20 cellular contexts compared by ENCODE assay signal in the genomic region with DNA sequence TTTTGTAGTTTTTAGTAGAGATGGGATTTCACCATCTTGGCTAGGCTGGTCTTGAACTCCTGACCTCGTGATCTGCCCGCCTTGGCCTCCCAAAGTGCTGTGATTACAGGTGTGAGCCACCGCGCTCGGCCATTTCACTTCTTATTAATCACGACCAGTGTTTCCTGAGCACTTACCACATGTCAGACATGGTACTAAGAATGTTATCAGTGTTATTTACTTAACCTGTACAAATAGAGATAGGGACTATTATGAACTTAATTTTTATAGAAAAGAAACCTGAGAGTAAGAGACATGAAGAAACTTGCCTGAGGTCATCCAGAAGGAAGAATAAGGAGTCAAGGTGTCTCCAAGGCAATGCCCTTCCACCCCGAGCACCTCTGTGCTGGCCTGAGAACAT. TPM values are rescaled to one million over a fixed set of nuclear protein-coding genes. Genes with fewer than 3 reads are reported as not detected.
DNase-seq lines count a peak whose midpoint lies in the region; ATAC-seq, FAIRE-seq and TF ChIP-seq lines count a peak whose summit lies in the region.
"Had no signal": no experiment of that assay in that cellular context is flagged by ENCODE, and none has a peak within 500 bp of the region (broad histone marks: within the 10 kb centered on the region; RNA-seq: fewer than 3 reads in every experiment).

No MANE protein-coding gene starts in this region.

- no peak overlapping the region for H2BK12ac ChIP-seq in neuronal stem cell (ENCODE audit: low read length)

- no peak overlapping the region for H3K4me3 ChIP-seq in Panc1 (ENCODE audit: low read depth in 2 of 2, low read length in 2 of 2)
- H3K4me3 ChIP-seq in small intestine (ENCODE audit: low read depth in 1 of 2, low read length in 2 of 2), result no peak overlapping the region
- H3K4me3 ChIP-seq in coronary artery, result no peak overlapping the region
- H3K4me3 ChIP-seq in foreskin fibroblast (ENCODE audit: low read depth in 1 of 2, low read length in 2 of 2), result no peak overlapping the region
- no peak overlapping the region for H3K4me3 ChIP-seq in neuronal stem cell (ENCODE audit: low read length in 2 of 2)
- H3K4me3 ChIP-seq: right atrium auricular region, SJSA1, upper lobe of left lung had no signal

- no peak overlapping the region for H3K18ac ChIP-seq in neuronal stem cell (ENCODE audit: low read length)

- no peaks in the 10 kb centered on the region for H3K9me3 Mint-ChIP-seq in CD4-positive, alpha-beta T cell
- H3K9me3 Mint-ChIP-seq: activated T-helper 17 cell treated with anti-CD3 and anti-CD28 coated beads, Interleukin-2, amount 50 U/mL, for 72 hours had no signal

- in situ Hi-C loops in Panc1 (cut with HindIII; ENCODE audit: low pct_unique_long_range_greater_than_20kb, low sequenced_read_pairs), result no loop called here

- no peak overlapping the region for H3K4me3 Mint-ChIP-seq in CD4-positive, alpha-beta T cell
- H3K4me3 Mint-ChIP-seq: activated T-helper 17 cell treated with anti-CD3 and anti-CD28 coated beads, Interleukin-2, amount 50 U/mL, for 72 hours had no signal

- intact Hi-C loops in CD4-positive, alpha-beta T cell (cut with DNase I, micrococcal nuclease), result no loop called here
- intact Hi-C loops in Panc1 (cut with micrococcal nuclease; ENCODE audit: unreplicated experiment), result no loop called here

- 18 to 64% (median 37%) methylated on average over 7 of the region's 7 CpGs for WGBS in small intestine, 3 donors
- WGBS in neuronal stem cell (ENCODE audit: extremely low coverage in 2 of 2, insufficient read length in 2 of 2, insufficient replicate concordance in 1 of 2), 2 donors, result no CpG with 5 or more reads among the region's 7 CpGs

- no peak overlapping the region for H2BK120ac ChIP-seq in neuronal stem cell (ENCODE audit: low read depth, low read length)

- CTCF ChIA-PET in CD4-positive, alpha-beta T cell (lab: Charles Lee), result interaction anchor here (1.1 kb wide), 1 partner anchor 29 kb away, joined by 3 read pairs; no protein-coding TSS in a partner anchor
- CTCF ChIA-PET in Panc1 (lab: Charles Lee), result no interaction called here

- no peak overlapping the region for H4K91ac ChIP-seq in neuronal stem cell (ENCODE audit: low read depth, low read length, poor library complexity)

- TF ChIP-seq CTCF in CD4-positive, alpha-beta T cell (IDR thresholded peaks at IDR 0.05), result no peak
- TF ChIP-seq CTCF in Panc1 (IDR thresholded peaks at IDR 0.05) (no peak), coronary artery (IDR thresholded peaks at IDR 0.05) (no peak), foreskin fibroblast (IDR thresholded peaks at IDR 0.05; ENCODE audit: low read depth, low read length) (no peak)

- no peak overlapping the region for H2BK5ac ChIP-seq in neuronal stem cell (ENCODE audit: low read length)

- no peak for ATAC-seq in CD4-positive, alpha-beta T cell (ENCODE audit: poor library complexity)
- ATAC-seq in Panc1, result no peak
- ATAC-seq: activated T-helper 17 cell treated with anti-CD3 and anti-CD28 coated beads, Interleukin-2, amount 50 U/mL, for 72 hours had no signal

- POLR2A ChIA-PET in CD4-positive, alpha-beta T cell (lab: Charles Lee), result no interaction called here
- POLR2A ChIA-PET in Panc1 (lab: Charles Lee), result no interaction called here

- peak overlapping the region; percentile 14 for H3K27ac Mint-ChIP-seq in CD4-positive, alpha-beta T cell
- H3K27ac Mint-ChIP-seq: activated T-helper 17 cell treated with anti-CD3 and anti-CD28 coated beads, Interleukin-2, amount 50 U/mL, for 72 hours had no signal

- peaks cover 2% of the 10 kb centered on the region for H3K79me1 ChIP-seq in neuronal stem cell (ENCODE audit: low read depth, low read length)

- H3K23ac ChIP-seq in neuronal stem cell (ENCODE audit: low read depth, low read length, poor library complexity), result no peak overlapping the region

- no peaks in the 10 kb centered on the region for H3K36me3 Mint-ChIP-seq in CD4-positive, alpha-beta T cell (ENCODE audit: low read depth)

- no peak overlapping the region for H3K4me2 ChIP-seq in neuronal stem cell (ENCODE audit: insufficient read depth, low read length, poor library complexity, severe bottlenecking)
- H3K4me2 ChIP-seq: KMS-11 had no signal

- no peak overlapping the region for H4K8ac ChIP-seq in neuronal stem cell (ENCODE audit: low read depth, low read length)

- no peaks in the 10 kb centered on the region for H3K27me3 ChIP-seq in CD4-positive, alpha-beta T cell (ENCODE audit: control insufficient read depth, insufficient read depth, low read length)
- no peaks in the 10 kb centered on the region for H3K27me3 ChIP-seq in Panc1 (ENCODE audit: control insufficient read depth, insufficient read depth, low read length)
- H3K27me3 ChIP-seq in small intestine (ENCODE audit: control insufficient read depth in 2 of 2, insufficient read depth in 2 of 2, low read length in 2 of 2), result no peaks in the 10 kb centered on the region
- H3K27me3 ChIP-seq in neuronal stem cell (ENCODE audit: control insufficient read depth in 3 of 3, insufficient read depth in 3 of 3, low read depth in 1 of 3, low read length in 3 of 3), result peaks cover 0 to 15% (median 7%) of the 10 kb centered on the region in 3 experiments
- H3K27me3 ChIP-seq: right atrium auricular region, SJSA1, upper lobe of left lung had no signal

- H3K9ac ChIP-seq in neuronal stem cell (ENCODE audit: low read depth, low read length, poor library complexity), result no peak overlapping the region
- H3K9ac ChIP-seq: KMS-11 had no signal

- no peak overlapping the region for H3K14ac ChIP-seq in neuronal stem cell (ENCODE audit: low read length)

- peaks cover 23% of the 10 kb centered on the region for H3K4me1 Mint-ChIP-seq in CD4-positive, alpha-beta T cell (ENCODE audit: low read depth)

- FAIRE-seq in small intestine (lab: Jason Lieb, UNC), result no peak
- FAIRE-seq: GM12891 had no signal

- H3K4me1 ChIP-seq in Panc1 (ENCODE audit: control insufficient read depth, insufficient read depth, low read length) (peaks cover 36% of the 10 kb centered on the region), small intestine (ENCODE audit: control insufficient read depth in 2 of 2, insufficient read depth in 1 of 2, low read depth in 1 of 2, low read length in 1 of 2) (peaks cover under 1 to 9% of the 10 kb centered on the region in 2 donors), neuronal stem cell (ENCODE audit: control insufficient read depth in 2 of 2, insufficient read depth in 1 of 2, low read depth in 1 of 2, low read length in 2 of 2) (peaks cover 10 to 22% of the 10 kb centered on the region in 2 donors)

- no peak overlapping the region for H3K27ac ChIP-seq in CD4-positive, alpha-beta T cell (ENCODE audit: low read depth, low read length)
- H3K27ac ChIP-seq in Panc1 (ENCODE audit: low read length) (peak overlapping the region; percentile 46; the same call in 1 of the 2 replicates), epithelial cell of prostate (peak overlapping the region; percentile 98), small intestine (ENCODE audit: low read depth in 1 of 2, low read length in 1 of 2) (peak overlapping the region; percentile 94 to 95), coronary artery (no peak overlapping the region), neuronal stem cell (replicated peaks; ENCODE audit: low read length) (no peak overlapping the region)
- H3K27ac ChIP-seq: KMS-11, right atrium auricular region had no signal

- no peaks in the 10 kb centered on the region for H3K36me3 ChIP-seq in Panc1 (ENCODE audit: control insufficient read depth, insufficient read depth, low read length)
- H3K36me3 ChIP-seq in small intestine (ENCODE audit: control insufficient read depth in 2 of 2, insufficient read depth in 2 of 2, low read length in 2 of 2), result no peaks in the 10 kb centered on the region
- H3K36me3 ChIP-seq in neuronal stem cell (replicated peaks in 1 of 2; ENCODE audit: control insufficient read depth in 2 of 2, insufficient read depth in 2 of 2, low read length in 2 of 2), result no peaks in the 10 kb centered on the region
- H3K36me3 ChIP-seq: right atrium auricular region, SJSA1, upper lobe of left lung had no signal

- H2AK5ac ChIP-seq in neuronal stem cell (ENCODE audit: low read depth, low read length), result no peak overlapping the region

- no TSS peak for BruUV-seq in Panc1 (replicated peaks; lab: Mats Ljungman, UMichigan)

- H3K27me3 Mint-ChIP-seq in CD4-positive, alpha-beta T cell, result no peaks in the 10 kb centered on the region
- H3K27me3 Mint-ChIP-seq: activated T-helper 17 cell treated with anti-CD3 and anti-CD28 coated beads, Interleukin-2, amount 50 U/mL, for 72 hours had no signal

- DNase-seq in CD4-positive, alpha-beta T cell, result no peak
- no peak for DNase-seq in Panc1 (ENCODE audit: low read depth, low spot score)
- no peak for DNase-seq in epithelial cell of prostate (ENCODE audit: low read depth, low spot score)
- DNase-seq in small intestine, result peak; percentile 73
- no peak for DNase-seq in coronary artery (ENCODE audit: low spot score)
- DNase-seq in foreskin fibroblast, result no peak
- DNase-seq in Kasumi-1 (lab: John Stamatoyannopoulos, UW), result no peak
- no peak for DNase-seq in neuronal stem cell (ENCODE audit: low spot score)
- DNase-seq: activated CD4-positive, CD25-positive, alpha-beta regulatory T cell treated with anti-CD3 and anti-CD28 coated beads, Interleukin-2, amount 50 U/mL, for 72 hours; caudate nucleus; effector memory CD4-positive, alpha-beta T cell; NCI-H526; occipital lobe; stimulated activated naive CD4-positive, alpha-beta T cell treated with Interleukin-2 at 50 U/mL for 16 hours; upper lobe of left lung had no signal

- H2AFZ ChIP-seq in neuronal stem cell (ENCODE audit: low read length), result no peak overlapping the region

- no peak overlapping the region for H2BK15ac ChIP-seq in neuronal stem cell (ENCODE audit: low read length)

- no peaks in the 10 kb centered on the region for H3K9me3 ChIP-seq in CD4-positive, alpha-beta T cell (ENCODE audit: control insufficient read depth, low read length)
- no peaks in the 10 kb centered on the region for H3K9me3 ChIP-seq in Panc1 (ENCODE audit: control insufficient read depth, insufficient read depth, low read depth, low read length)
- H3K9me3 ChIP-seq in small intestine (ENCODE audit: control insufficient read depth, low read depth), result no peaks in the 10 kb centered on the region
- peaks cover 0 to 2% of the 10 kb centered on the region in 2 donors for H3K9me3 ChIP-seq in neuronal stem cell (replicated peaks in 1 of 2; ENCODE audit: control insufficient read depth in 2 of 2, insufficient read depth in 1 of 2, low read depth in 1 of 2, low read length in 2 of 2)
- H3K9me3 ChIP-seq: right atrium auricular region, SJSA1, upper lobe of left lung had no signal

- no peak overlapping the region for H3K4ac ChIP-seq in neuronal stem cell (ENCODE audit: low read length)

RNA-seq across cellular contexts. Expression of a gene that starts 29.3 kb away (rescaled TPM):
- total RNA-seq in CD4-positive, alpha-beta T cell, result 100 to 1,000 TPM; 434 to 449 TPM
- total RNA-seq in Panc1 (2021; ENCODE audit: unreplicated experiment), result 263 TPM
- polyA plus RNA-seq in Panc1 (2012; ENCODE audit: insufficient read length), result 215 TPM
- polyA plus RNA-seq in small intestine, result 100 to 1,000 TPM; 172 to 755 (median 598) TPM
- 32.4 TPM for polyA plus RNA-seq in neuronal stem cell (2013, experiment 1 of 2)
- polyA plus RNA-seq in neuronal stem cell (2013, experiment 2 of 2), result 32.9 TPM

Comparison
In these comparisons a context has a peak if more than half of its experiments do, and no peak if none do; other contexts are left out.
1. H3K27ac ChIP-seq: peak in Panc1 (single experiment), epithelial cell of prostate (single experiment) and small intestine (2 of 2); none in CD4-positive, alpha-beta T cell (single experiment), coronary artery (0 of 2) and neuronal stem cell (single experiment).